Comparison of ENCODE assay signal across 11 cellular contexts in the genomic region with DNA sequence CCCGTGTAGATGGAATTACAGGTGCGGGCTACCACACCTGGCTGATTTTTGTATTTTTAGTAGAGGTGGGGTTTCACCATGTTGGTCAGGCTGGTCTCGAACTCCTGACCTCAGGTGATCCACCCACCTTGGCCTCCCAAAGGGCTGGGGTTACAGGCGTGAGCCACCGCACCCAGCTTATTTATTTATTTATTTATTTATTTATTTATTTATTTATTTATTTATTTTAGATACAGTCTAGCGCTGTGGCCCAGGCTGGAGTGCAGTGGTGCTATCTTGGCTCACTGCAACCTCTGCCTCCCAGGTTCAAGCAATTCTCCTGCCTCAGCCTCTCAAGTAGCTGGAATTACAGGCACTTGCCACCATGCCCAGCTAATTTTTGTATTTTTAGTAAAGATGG. TPM values are rescaled to one million over a fixed set of nuclear protein-coding genes. Genes with fewer than 3 reads are reported as not detected.
DNase-seq lines count a peak whose midpoint lies in the region; ATAC-seq, FAIRE-seq and TF ChIP-seq lines count a peak whose summit lies in the region.
"Not testable (repeated sequence)": the region's sequence is repeated elsewhere in the genome, so short reads cannot be mapped to it uniquely, and the experiment has no call there.
"Had no signal": no experiment of that assay in that cellular context is flagged by ENCODE, and none has a peak within 500 bp of the region (broad histone marks: within the 10 kb centered on the region; RNA-seq: fewer than 3 reads in every experiment).

No MANE protein-coding gene starts in this region.

- H3K27me3 Mint-ChIP-seq in CD4-positive, alpha-beta T cell; neural crest cell (ENCODE audit: low read depth): not testable (repeated sequence)

- CTCF ChIA-PET in A549 (lab: Yijun Ruan, JAX), result interaction anchor here (1.2 kb wide), 1 partner anchor 86 kb away, joined by 5 read pairs; no protein-coding TSS in a partner anchor
- CTCF ChIA-PET in CD4-positive, alpha-beta T cell (lab: Charles Lee), result interaction anchor here (0.8 kb wide), 1 partner anchor 86 kb away, joined by 4 read pairs; no protein-coding TSS in a partner anchor
- CTCF ChIA-PET in HEK293 (lab: Yijun Ruan, JAX), result not testable (repeated sequence)

- TF ChIP-seq RAD21 in A549 (conservative IDR thresholded peaks at IDR 0.05 in 1 of 2, IDR thresholded peaks at IDR 0.05 in 1 of 2), result not testable (repeated sequence)

- not testable (repeated sequence) for H3K4me2 ChIP-seq in A549

- H3K4me1 ChIP-seq in A549; HEK293 (ENCODE audit: control insufficient read depth, insufficient read depth, low read length): not testable (repeated sequence)

- not testable (repeated sequence) for DNase-seq in A549 (ENCODE audit: low read depth in 1 of 2, low spot score in 1 of 2); CD4-positive, alpha-beta T cell; neural crest cell (ENCODE audit: low read depth, low spot score)

- not testable (repeated sequence) for H3K27ac Mint-ChIP-seq in CD4-positive, alpha-beta T cell; neural crest cell (ENCODE audit: unreplicated experiment)

- H3K9me3 Mint-ChIP-seq in CD4-positive, alpha-beta T cell; neural crest cell: not testable (repeated sequence)

- H3K36me3 ChIP-seq in HEK293 (ENCODE audit: control insufficient read depth in 2 of 2, insufficient read depth in 1 of 2, low read length in 2 of 2), result not testable (repeated sequence)

- H3K27ac ChIP-seq in A549; CD4-positive, alpha-beta T cell (ENCODE audit: low read depth, low read length); HEK293 (ENCODE audit: extremely low read depth, low read depth, low read length): not testable (repeated sequence)

- not testable (repeated sequence) for H3K4me3 ChIP-seq in A549; HEK293 (ENCODE audit: low read depth, low read length)

- intact Hi-C loops in CD4-positive, alpha-beta T cell (cut with DNase I, micrococcal nuclease), result not testable (repeated sequence)

- not testable (repeated sequence) for H3K27me3 ChIP-seq in CD4-positive, alpha-beta T cell (ENCODE audit: control insufficient read depth, insufficient read depth, low read length)

- TF ChIP-seq EP300 in A549 (IDR thresholded peaks at IDR 0.05), result not testable (repeated sequence)

- H3K9me3 ChIP-seq in A549; CD4-positive, alpha-beta T cell (ENCODE audit: control insufficient read depth, low read length); HEK293 (ENCODE audit: control insufficient read depth, insufficient read depth, low read depth, low read length): not testable (repeated sequence)

- peak overlapping the region; percentile 11 for H3K4me3 Mint-ChIP-seq in CD4-positive, alpha-beta T cell
- peak overlapping the region; percentile 31 for H3K4me3 Mint-ChIP-seq in neural crest cell

- H3K36me3 Mint-ChIP-seq in CD4-positive, alpha-beta T cell (ENCODE audit: low read depth); neural crest cell (ENCODE audit: low read depth): not testable (repeated sequence)

- not testable (repeated sequence) for ATAC-seq in A549; CD4-positive, alpha-beta T cell (ENCODE audit: poor library complexity)

- TF ChIP-seq CTCF in A549 (IDR thresholded peaks at IDR 0.05); CD4-positive, alpha-beta T cell (IDR thresholded peaks at IDR 0.05); HEK293 (tag by site-specific recombination; IDR thresholded peaks at IDR 0.05); neural crest cell (conservative IDR thresholded peaks at IDR 0.05): not testable (repeated sequence)

- POLR2A ChIA-PET in A549 (lab: Yijun Ruan, JAX), result not testable (repeated sequence)
- POLR2A ChIA-PET in CD4-positive, alpha-beta T cell (lab: Charles Lee), result interaction anchor here (0.7 kb wide), 1 partner anchor 557 kb away, joined by 3 read pairs; no protein-coding TSS in a partner anchor
- POLR2A ChIA-PET in HEK293 (lab: Yijun Ruan, JAX), result interaction anchor here (0.6 kb wide), 1 partner anchor 27 kb away, joined by 9 read pairs; no protein-coding TSS in a partner anchor

- not testable (repeated sequence) for TF ChIP-seq POLR2A in A549 (IDR thresholded peaks at IDR 0.05; ENCODE audit: low read length)

- not testable (repeated sequence) for H3K4me1 Mint-ChIP-seq in CD4-positive, alpha-beta T cell (ENCODE audit: low read depth)
- H3K4me1 Mint-ChIP-seq in neural crest cell, result peaks cover 12% of the 10 kb centered on the region

- 94% methylated on average over 6 of the region's 6 CpGs for WGBS in A549 (ENCODE audit: missing lambda C conversion rate)

- not testable (repeated sequence) for FAIRE-seq in A549 (lab: Jason Lieb, UNC)

TF ChIP-seq in A549, 52 proteins besides CTCF, POLR2A, EP300 and RAD21:
- TF ChIP-seq ZC3H11A (IDR thresholded peaks at IDR 0.05), result peak; percentile 78

TF ChIP-seq in HEK293, 187 proteins besides CTCF, POLR2A, EP300 and RAD21:
- TF ChIP-seq ZNF394 (tag by site-specific recombination; IDR thresholded peaks at IDR 0.05; ENCODE audit: borderline replicate concordance) (peak; percentile 71; the same call in 1 of the 2 replicates), ZBTB8A (tag by site-specific recombination; IDR thresholded peaks at IDR 0.05) (peak; percentile 32), ZNF623 (tag by site-specific recombination; IDR thresholded peaks at IDR 0.05) (peak; percentile 28; the same call in 1 of the 2 replicates), ZNF266 (tag by site-specific recombination; IDR thresholded peaks at IDR 0.05; ENCODE audit: low read depth) (0 out of 2 replicates have a peak, but pooled peaks have one; percentile 18), ZNF426 (tag by site-specific recombination; IDR thresholded peaks at IDR 0.05) (peak; percentile 40)
- TF ChIP-seq, protein P1, sequence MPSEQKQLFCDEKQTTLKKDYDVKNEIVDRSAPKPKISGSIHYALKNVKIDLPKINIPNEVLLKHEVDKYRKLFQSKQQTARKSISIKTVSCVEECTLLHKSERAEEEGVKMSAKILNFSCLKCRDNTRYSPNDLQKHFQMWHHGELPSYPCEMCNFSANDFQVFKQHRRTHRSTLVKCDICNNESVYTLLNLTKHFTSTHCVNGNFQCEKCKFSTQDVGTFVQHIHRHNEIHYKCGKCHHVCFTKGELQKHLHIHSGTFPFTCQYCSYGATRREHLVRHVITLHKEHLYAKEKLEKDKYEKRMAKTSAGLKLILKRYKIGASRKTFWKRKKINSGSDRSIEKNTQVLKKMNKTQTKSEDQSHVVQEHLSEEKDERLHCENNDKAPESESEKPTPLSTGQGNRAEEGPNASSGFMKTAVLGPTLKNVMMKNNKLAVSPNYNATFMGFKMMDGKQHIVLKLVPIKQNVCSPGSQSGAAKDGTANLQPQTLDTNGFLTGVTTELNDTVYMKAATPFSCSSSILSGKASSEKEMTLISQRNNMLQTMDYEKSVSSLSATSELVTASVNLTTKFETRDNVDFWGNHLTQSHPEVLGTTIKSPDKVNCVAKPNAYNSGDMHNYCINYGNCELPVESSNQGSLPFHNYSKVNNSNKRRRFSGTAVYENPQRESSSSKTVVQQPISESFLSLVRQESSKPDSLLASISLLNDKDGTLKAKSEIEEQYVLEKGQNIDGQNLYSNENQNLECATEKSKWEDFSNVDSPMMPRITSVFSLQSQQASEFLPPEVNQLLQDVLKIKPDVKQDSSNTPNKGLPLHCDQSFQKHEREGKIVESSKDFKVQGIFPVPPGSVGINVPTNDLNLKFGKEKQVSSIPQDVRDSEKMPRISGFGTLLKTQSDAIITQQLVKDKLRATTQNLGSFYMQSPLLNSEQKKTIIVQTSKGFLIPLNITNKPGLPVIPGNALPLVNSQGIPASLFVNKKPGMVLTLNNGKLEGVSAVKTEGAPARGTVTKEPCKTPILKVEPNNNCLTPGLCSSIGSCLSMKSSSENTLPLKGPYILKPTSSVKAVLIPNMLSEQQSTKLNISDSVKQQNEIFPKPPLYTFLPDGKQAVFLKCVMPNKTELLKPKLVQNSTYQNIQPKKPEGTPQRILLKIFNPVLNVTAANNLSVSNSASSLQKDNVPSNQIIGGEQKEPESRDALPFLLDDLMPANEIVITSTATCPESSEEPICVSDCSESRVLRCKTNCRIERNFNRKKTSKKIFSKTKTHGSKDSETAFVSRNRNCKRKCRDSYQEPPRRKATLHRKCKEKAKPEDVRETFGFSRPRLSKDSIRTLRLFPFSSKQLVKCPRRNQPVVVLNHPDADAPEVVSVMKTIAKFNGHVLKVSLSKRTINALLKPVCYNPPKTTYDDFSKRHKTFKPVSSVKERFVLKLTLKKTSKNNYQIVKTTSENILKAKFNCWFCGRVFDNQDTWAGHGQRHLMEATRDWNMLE (tag by site-specific recombination; conservative IDR thresholded peaks at IDR 0.05; ENCODE audit: low read depth), result peak; percentile 50; the same call in 1 of the 2 replicates

RNA-seq across cellular contexts. Expression of gene USP42, which starts 21.7 kb away (rescaled TPM):
- 5.3 and 8.6 TPM in 2 replicates for polyA plus RNA-seq in A549 (2011; rRNA removed)
- 4.8 and 6.1 TPM in 2 replicates for polyA plus RNA-seq in A549 (2012; cell fraction: cytosol; rRNA removed)
- 10.5 and 13.1 TPM in 2 replicates for polyA plus RNA-seq in A549 (2012; cell fraction: nucleus; rRNA removed)
- 5.6 to 6.3 TPM (median 6.3 TPM) in 3 replicates for polyA plus RNA-seq in A549 (2017; fragmentation: RNase III; extraction: RNeasy Plus Mini Kit Qiagen cat#74134 plus additional on column Dnase treatment)
- polyA minus RNA-seq in A549 (2011; rRNA and poly(A)+ RNA removed), result 5.9 and 6.6 TPM in 2 replicates
- total RNA-seq in CD4-positive, alpha-beta T cell, result 10 to 100 TPM; 34.6 to 37.2 TPM
- total RNA-seq in neural crest cell, result 23.2 and 24.7 TPM in 2 replicates

RNA-seq across cellular contexts. Expression of gene EIF2AK1, which starts 24.1 kb away (rescaled TPM):
- polyA plus RNA-seq in A549 (2011; rRNA removed), result 132 and 167 TPM in 2 replicates
- 57.4 and 73.0 TPM in 2 replicates for polyA plus RNA-seq in A549 (2012; cell fraction: cytosol; rRNA removed)
- 86.2 and 172 TPM in 2 replicates for polyA plus RNA-seq in A549 (2012; cell fraction: nucleus; rRNA removed)
- polyA plus RNA-seq in A549 (2017; fragmentation: RNase III; extraction: RNeasy Plus Mini Kit Qiagen cat#74134 plus additional on column Dnase treatment), result 80.5 to 87.7 TPM (median 80.8 TPM) in 3 replicates
- 99.5 and 113 TPM in 2 replicates for polyA minus RNA-seq in A549 (2011; rRNA and poly(A)+ RNA removed)
- 10 to 100 TPM; 51.9 to 53.6 TPM for total RNA-seq in CD4-positive, alpha-beta T cell
- 107 TPM in 2 replicates for total RNA-seq in neural crest cell

RNA-seq across cellular contexts. Expression of gene ANKRD61, which starts 51.9 kb away (rescaled TPM):
- polyA plus RNA-seq in A549 (2011; rRNA removed) (1.0 and 1.1 TPM in 2 replicates), A549 (2017; fragmentation: RNase III; extraction: RNeasy Plus Mini Kit Qiagen cat#74134 plus additional on column Dnase treatment) (0.37 to 0.49 TPM (median 0.41 TPM) in 3 replicates)
- polyA plus RNA-seq in A549 (2012; cell fraction: cytosol; rRNA removed), result 0.90 and 1.1 TPM in 2 replicates
- 0.83 and 1.3 TPM in 2 replicates for polyA plus RNA-seq in A549 (2012; cell fraction: nucleus; rRNA removed)
- polyA minus RNA-seq in A549 (2011; rRNA and poly(A)+ RNA removed), result 1.2 and 1.3 TPM in 2 replicates
- total RNA-seq in CD4-positive, alpha-beta T cell, result not detected
- total RNA-seq in neural crest cell, result 0.70 and 0.80 TPM in 2 replicates
- total RNA-seq: A172; B cell; CD4-positive, alpha-beta memory T cell; CD4-positive, CD25-positive, alpha-beta regulatory T cell; CD8-positive, alpha-beta T cell had no signal
- polyA plus RNA-seq: CD14-positive monocyte; CD8-positive, alpha-beta memory T cell had no signal
